2 cellular contexts compared by ENCODE assay signal in genomic region chr9:67210842-67211241, GRCh38.
A peak's percentile ranks its signal among the peaks of the same experiment; 100 is the strongest.
ATAC-seq lines count a peak whose summit lies in the region.

No MANE protein-coding gene starts in this region.

- ATAC-seq in GM18519 (IDR thresholded peaks at IDR 0.05; ENCODE audit: low FRiP score, unreplicated experiment) (peak; percentile 64), GM19351 (IDR thresholded peaks at IDR 0.05; ENCODE audit: unreplicated experiment) (peak; percentile 56)
